In genomic region chrX:15334561-15334960, GRCh38 we compare ENCODE assay signal across 8 cellular contexts.
DNase-seq lines count a peak whose midpoint lies in the region; ATAC-seq and TF ChIP-seq lines count a peak whose summit lies in the region.

No MANE protein-coding gene starts in this region.

- no peaks in the 10 kb centered on the region for H3K4me1 ChIP-seq in ES-I3 (ENCODE audit: insufficient read depth, low read length)
- peaks cover 15% of the 10 kb centered on the region for H3K4me1 ChIP-seq in OCI-LY3 (ENCODE audit: low read length)

- H3K27ac ChIP-seq in OCI-LY3 (ENCODE audit: low read length): 0 out of 2 replicates have a peak overlapping the region, but pooled peaks have one; percentile 34

- H3K36me3 ChIP-seq in ES-I3 (ENCODE audit: insufficient read depth, low read length) (peaks cover 8% of the 10 kb centered on the region), OCI-LY3 (replicated peaks; ENCODE audit: low read depth, low read length) (peaks cover 17% of the 10 kb centered on the region)

- H3K27me3 Mint-ChIP-seq in nephron (ENCODE audit: low read depth): peaks cover 3% of the 10 kb centered on the region

- H3K27ac Mint-ChIP-seq in nephron: peak overlapping the region; percentile 44 to 91 (median 65)

- H3K4me2 ChIP-seq in OCI-LY3 (ENCODE audit: low read length): peak overlapping the region; percentile 97

- H3K4me3 ChIP-seq in OCI-LY3 (ENCODE audit: low read length): peak overlapping the region; percentile 99

- H2AFZ ChIP-seq in OCI-LY3 (ENCODE audit: low read depth, low read length): no peak overlapping the region; the same call in 1 of the 2 replicates

- TF ChIP-seq CTCF in OCI-LY3 (IDR thresholded peaks at IDR 0.05; ENCODE audit: low read depth, low read length): no peak
- no peak for TF ChIP-seq CTCF in nephron (IDR thresholded peaks at IDR 0.05; ENCODE audit: unreplicated experiment in 3 of 3)

- no peak for ATAC-seq in GM18520 (IDR thresholded peaks at IDR 0.05; ENCODE audit: unreplicated experiment)

- H4K20me1 ChIP-seq in OCI-LY3 (ENCODE audit: insufficient read depth, low read length): no peaks in the 10 kb centered on the region

- H3K4me1 Mint-ChIP-seq in nephron: peaks cover 9% of the 10 kb centered on the region

- H3K9ac ChIP-seq in ES-I3 (ENCODE audit: low read depth, low read length) (peak overlapping the region; percentile 68), OCI-LY3 (ENCODE audit: low read length) (peak overlapping the region; percentile 91)

- H3K36me3 Mint-ChIP-seq in nephron (ENCODE audit: low read depth): no peaks in the 10 kb centered on the region

- DNase-seq in effector CD4-positive, alpha-beta T cell: peak; percentile 5
- DNase-seq in NCI-H1092 treated with DMSO at 0.1 percent for 48 hours (lab: John Stamatoyannopoulos, UW) (no peak), amniotic stem cell (lab: John Stamatoyannopoulos, UW) (no peak), NCI-H1105 (lab: John Stamatoyannopoulos, UW) (no peak)

- peak overlapping the region; percentile 91 to 94 (median 92) for H3K4me3 Mint-ChIP-seq in nephron

- no peaks in the 10 kb centered on the region for H3K27me3 ChIP-seq in OCI-LY3 (ENCODE audit: low read depth, low read length)

- H3K9me3 Mint-ChIP-seq in nephron: no peaks in the 10 kb centered on the region

- H3K79me2 ChIP-seq in OCI-LY3 (ENCODE audit: low read length): peaks cover 28% of the 10 kb centered on the region

- H3K9me3 ChIP-seq in ES-I3 (ENCODE audit: control insufficient read depth, insufficient read depth, low read length) (no peaks in the 10 kb centered on the region), OCI-LY3 (ENCODE audit: insufficient read depth, low read length) (no peaks in the 10 kb centered on the region)
